ENCODE assay signal across 20 cellular contexts in genomic region chr12:106194351-106194750, GRCh38. TPM values are rescaled to one million over a fixed set of nuclear protein-coding genes. Genes with fewer than 3 reads are reported as not detected.
"Had no signal": no experiment of that assay in that cellular context is flagged by ENCODE, and none has a peak within 500 bp of the region (broad histone marks: within the 10 kb centered on the region; RNA-seq: fewer than 3 reads in every experiment).

No MANE protein-coding gene starts in this region.

- DNase-seq: dermis blood vessel endothelial cell; effector memory CD4-positive, alpha-beta T cell; foreskin keratinocyte; glutamatergic neuron; heart right ventricle; left cardiac atrium; left lung; naive thymus-derived CD8-positive, alpha-beta T cell; occipital lobe; ovary; right lobe of liver; small intestine; stimulated activated CD4-positive, alpha-beta T cell treated with anti-CD3 and anti-CD28 coated beads, Interleukin-15, amount 100 ng/mL, for 24 hours; stimulated activated CD4-positive, alpha-beta T cell treated with anti-CD3 and anti-CD28 coated beads, Interleukin-4, amount 100 ng/mL, for 1 hour; stimulated activated CD8-positive, alpha-beta memory T cell treated with anti-CD3 and anti-CD28 coated beads, Interleukin-4, amount 100 ng/mL, for 48 hours; stimulated activated naive CD4-positive, alpha-beta T cell; stimulated activated naive CD8-positive, alpha-beta T cell treated with anti-CD3 and anti-CD28 coated beads, Interleukin-15, amount 100 ng/mL, for 72 hours had no signal

- H3K4me1 ChIP-seq: foreskin keratinocyte, left lung had no signal

- H3K4me3 ChIP-seq: coronary artery, esophagus muscularis mucosa, heart right ventricle, left lung, ovary, right lobe of liver, tibial nerve had no signal

- H3K36me3 ChIP-seq: esophagus muscularis mucosa, heart right ventricle, left lung, ovary, right lobe of liver, tibial nerve had no signal

- H3K27me3 ChIP-seq: esophagus muscularis mucosa, heart right ventricle, ovary, right lobe of liver, tibial nerve had no signal

- ATAC-seq: foreskin keratinocyte; heart right ventricle; left cardiac atrium; left lung; naive thymus-derived CD8-positive, alpha-beta T cell; stimulated activated naive CD8-positive, alpha-beta T cell treated with anti-CD3 and anti-CD28 coated beads, Interleukin-15, amount 100 ng/mL, for 72 hours had no signal

- H3K27ac ChIP-seq: esophagus muscularis mucosa, foreskin keratinocyte, heart right ventricle had no signal

- H3K9me3 ChIP-seq: esophagus muscularis mucosa, heart right ventricle, left lung, ovary, right lobe of liver, tibial nerve had no signal

RNA-seq across cellular contexts. Expression of gene NUAK1, which starts 55.6 kb away (rescaled TPM):
- total RNA-seq: naive thymus-derived CD8-positive, alpha-beta T cell had no signal
